Comparison of ENCODE assay signal across 19 cellular contexts in the genomic region with DNA sequence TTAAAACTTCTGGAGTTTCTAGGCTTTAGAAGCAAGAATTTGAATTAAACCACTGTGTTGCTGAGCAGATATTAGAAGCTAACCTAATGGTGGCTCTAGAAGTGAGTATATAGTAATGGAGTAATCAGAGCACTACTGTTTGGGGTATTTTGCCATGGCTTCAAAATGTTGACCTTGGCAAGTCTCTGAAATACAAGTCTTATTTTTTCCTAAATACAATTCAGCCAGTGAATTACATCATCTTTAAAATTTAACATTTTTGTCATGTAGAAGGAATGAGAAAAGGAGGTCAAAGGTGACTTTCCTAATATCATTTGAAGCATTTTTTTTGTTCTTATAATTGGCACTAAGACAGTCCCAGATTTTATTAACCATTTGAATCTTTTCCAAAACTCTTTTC. TPM values are rescaled to one million over a fixed set of nuclear protein-coding genes. Genes with fewer than 3 reads are reported as not detected.
DNase-seq lines count a peak whose midpoint lies in the region; ATAC-seq and TF ChIP-seq lines count a peak whose summit lies in the region.
"Had no signal": no experiment of that assay in that cellular context is flagged by ENCODE, and none has a peak within 500 bp of the region (broad histone marks: within the 10 kb centered on the region; RNA-seq: fewer than 3 reads in every experiment).

No MANE protein-coding gene starts in this region.

- intact Hi-C loops in Right ventricle myocardium inferior (cut with DNase I), result no loop called here
- intact Hi-C loops in left ventricle myocardium inferior (cut with micrococcal nuclease), result loop anchor here (10.0 kb wide), 1 partner anchor 312 kb away; the partner anchor contains the start of gene IGF1
- intact Hi-C loops in stomach (cut with DNase I; ENCODE audit: low total_unique reads), result no loop called here

- no peaks in the 10 kb centered on the region for H3K36me3 Mint-ChIP-seq in chondrocyte (ENCODE audit: low read depth)

- TF ChIP-seq POLR2A in stomach (IDR thresholded peaks at IDR 0.05), result no peak

- H3K27me3 ChIP-seq in left ventricle myocardium inferior (ENCODE audit: low read depth) (no peaks in the 10 kb centered on the region), thoracic aorta (replicated peaks; ENCODE audit: insufficient read depth) (no peaks in the 10 kb centered on the region), stomach (no peaks in the 10 kb centered on the region)
- H3K27me3 ChIP-seq: pancreas had no signal

- peaks cover 7% of the 10 kb centered on the region for H3K4me1 ChIP-seq in left ventricle myocardium inferior
- H3K4me1 ChIP-seq in thoracic aorta (ENCODE audit: control insufficient read depth in 1 of 2, low read depth in 2 of 2), result peaks cover 5 to 9% of the 10 kb centered on the region in 2 donors
- no peaks in the 10 kb centered on the region for H3K4me1 ChIP-seq in stomach
- H3K4me1 ChIP-seq: Caco-2, pancreas had no signal

- no peaks in the 10 kb centered on the region for H3K9me3 ChIP-seq in left ventricle myocardium inferior (replicated peaks)
- H3K9me3 ChIP-seq in thoracic aorta, result no peaks in the 10 kb centered on the region
- no peaks in the 10 kb centered on the region for H3K9me3 ChIP-seq in stomach
- H3K9me3 ChIP-seq: Caco-2, pancreas had no signal

- peaks cover 17% of the 10 kb centered on the region for H3K4me1 Mint-ChIP-seq in chondrocyte (ENCODE audit: low read depth)

- no peak overlapping the region for H3K4me3 ChIP-seq in left ventricle myocardium inferior
- no peak overlapping the region for H3K4me3 ChIP-seq in thoracic aorta
- no peak overlapping the region for H3K4me3 ChIP-seq in stomach
- H3K4me3 ChIP-seq: pancreas had no signal

- no peaks in the 10 kb centered on the region for H3K36me3 ChIP-seq in left ventricle myocardium inferior
- H3K36me3 ChIP-seq in thoracic aorta, result no peaks in the 10 kb centered on the region
- H3K36me3 ChIP-seq in stomach, result no peaks in the 10 kb centered on the region
- H3K36me3 ChIP-seq: pancreas had no signal

- DNase-seq in Right ventricle myocardium inferior (ENCODE audit: missing footprints), result no peak
- DNase-seq in left ventricle myocardium inferior, result no peak
- DNase-seq in chondrocyte (ENCODE audit: low spot score), result no peak
- peak; percentile 21 for DNase-seq in kidney tubule cell (ENCODE audit: low spot score)
- DNase-seq in thoracic aorta (ENCODE audit: low spot score), result no peak
- DNase-seq in stomach, result no peak
- no peak for DNase-seq in DMS53 (lab: John Stamatoyannopoulos, UW)
- DNase-seq: ACHN; activated CD4-positive, alpha-beta T cell treated with anti-CD3 and anti-CD28 coated beads, Interleukin-2, amount 50 U/mL, for 4 hours; amygdala; Caco-2; GF-D8; midbrain; NCI-H1694 treated with DMSO at 0.1 percent for 48 hours; NCI-H510A treated with DMSO at 0.1 percent for 48 hours; OCI-M1; pancreas had no signal

- TF ChIP-seq CTCF in left ventricle myocardium inferior (IDR thresholded peaks at IDR 0.05; ENCODE audit: borderline replicate concordance), result no peak
- TF ChIP-seq CTCF in chondrocyte (IDR thresholded peaks at IDR 0.05), result no peak
- TF ChIP-seq CTCF in thoracic aorta (IDR thresholded peaks at IDR 0.05), result no peak
- no peak for TF ChIP-seq CTCF in stomach (IDR thresholded peaks at IDR 0.05)

- H3K27me3 Mint-ChIP-seq in chondrocyte (ENCODE audit: low read depth), result no peaks in the 10 kb centered on the region

- ATAC-seq in Right ventricle myocardium inferior (peak; percentile 31), thoracic aorta (ENCODE audit: insufficient number of reproducible peaks, low FRiP score, low read depth) (peak; percentile 65), HG03378 (IDR thresholded peaks at IDR 0.05; ENCODE audit: unreplicated experiment) (no peak)

- H3K4me3 Mint-ChIP-seq in chondrocyte (ENCODE audit: unreplicated experiment), result no peak overlapping the region
- H3K4me3 Mint-ChIP-seq: activated T-helper 1 cell treated with anti-CD3 and anti-CD28 coated beads, Interleukin-12 subunit alpha, Interleukin-12 subunit beta, Interleukin-2, Interleukin-4 antibody, amounts not matched to agents 30 ng/mL and 10 ng/mL and 1 ng/mL, durations not matched to agents 14 hours and 24 hours and 36 hours had no signal

- no peaks in the 10 kb centered on the region for H3K9me3 Mint-ChIP-seq in chondrocyte (ENCODE audit: low read depth)
- H3K9me3 Mint-ChIP-seq: activated T-helper 1 cell treated with anti-CD3 and anti-CD28 coated beads, Interleukin-12 subunit alpha, Interleukin-12 subunit beta, Interleukin-2, Interleukin-4 antibody, amounts not matched to agents 30 ng/mL and 10 ng/mL and 1 ng/mL, durations not matched to agents 14 hours and 24 hours and 36 hours had no signal

- TF ChIP-seq EP300 in stomach (IDR thresholded peaks at IDR 0.05), result no peak

- peak overlapping the region; percentile 74 for H3K27ac Mint-ChIP-seq in chondrocyte (ENCODE audit: unreplicated experiment)

- H3K27ac ChIP-seq in left ventricle myocardium inferior (replicated peaks) (no peak overlapping the region), thoracic aorta (no peak overlapping the region), stomach (no peak overlapping the region)
- H3K27ac ChIP-seq: pancreas had no signal

RNA-seq across cellular contexts. Expression of gene PMCH, which starts 25.2 kb away (rescaled TPM):
- not detected for total RNA-seq in Right ventricle myocardium inferior
- not detected for total RNA-seq in left ventricle myocardium inferior
- not detected in 3 replicates for total RNA-seq in chondrocyte
- not detected for total RNA-seq in thoracic aorta
- total RNA-seq in stomach, result not detected
- not detected for polyA plus RNA-seq in stomach
- total RNA-seq: Caco-2, pancreas had no signal
- polyA plus RNA-seq: pancreas had no signal

RNA-seq across cellular contexts. Expression of gene PARPBP, which starts 52.5 kb away (rescaled TPM):
- total RNA-seq in Right ventricle myocardium inferior (0.54 TPM), left ventricle myocardium inferior (0.33 TPM), chondrocyte (3.8 to 5.2 TPM (median 3.9 TPM) in 3 replicates), thoracic aorta (1 to 10 TPM in 1 of 2 donors, under 1 TPM in 1; 0.27 to 2.6 TPM), stomach (10 to 100 TPM in 1 of 5 donors, 1 to 10 TPM in 3, not detected in 1; 1.4 to 10.5 (median 2.4) TPM)
- 1 to 10 TPM; 1.8 to 4.9 (median 2.5) TPM for polyA plus RNA-seq in stomach

RNA-seq across cellular contexts. Expression of gene NUP37, which starts 52.5 kb away (rescaled TPM):
- total RNA-seq in Right ventricle myocardium inferior (17.2 TPM), left ventricle myocardium inferior (20.6 TPM), chondrocyte (17.7 to 25.9 TPM (median 19.7 TPM) in 3 replicates), thoracic aorta (10 to 100 TPM; 13.8 to 14.9 TPM), stomach (10 to 100 TPM in 4 of 5 donors, 1 to 10 TPM in 1; 7.8 to 76.4 (median 12.6) TPM)
- 10 to 100 TPM; 15.0 to 19.3 (median 16.2) TPM for polyA plus RNA-seq in stomach
